ENCODE assay signal across 7 cellular contexts in genomic region chr13:24623141-24623665, GRCh38. TPM values are rescaled to one million over a fixed set of nuclear protein-coding genes. Genes with fewer than 3 reads are reported as not detected.
"Had no signal": no experiment of that assay in that cellular context is flagged by ENCODE, and none has a peak within 500 bp of the region (broad histone marks: within the 10 kb centered on the region; RNA-seq: fewer than 3 reads in every experiment).

No MANE protein-coding gene starts in this region.

- DNase-seq: H9, HCEC 1CT, IMR-90, KG1 had no signal

- H3K4me3 ChIP-seq: GM23338, K562 had no signal

- H3K27ac Mint-ChIP-seq: GM23338, H9 had no signal

- H3K9me3 Mint-ChIP-seq: H9 had no signal

- H3K4me3 Mint-ChIP-seq: GM23338, H9 had no signal

RNA-seq across cellular contexts. Expression of gene ATP12A, which starts 57.0 kb away (rescaled TPM):
- total RNA-seq: HT-29, IMR-90, K562 had no signal
- polyA plus RNA-seq: IMR-90, K562 had no signal
